18 cellular contexts compared by ENCODE assay signal in the genomic region with DNA sequence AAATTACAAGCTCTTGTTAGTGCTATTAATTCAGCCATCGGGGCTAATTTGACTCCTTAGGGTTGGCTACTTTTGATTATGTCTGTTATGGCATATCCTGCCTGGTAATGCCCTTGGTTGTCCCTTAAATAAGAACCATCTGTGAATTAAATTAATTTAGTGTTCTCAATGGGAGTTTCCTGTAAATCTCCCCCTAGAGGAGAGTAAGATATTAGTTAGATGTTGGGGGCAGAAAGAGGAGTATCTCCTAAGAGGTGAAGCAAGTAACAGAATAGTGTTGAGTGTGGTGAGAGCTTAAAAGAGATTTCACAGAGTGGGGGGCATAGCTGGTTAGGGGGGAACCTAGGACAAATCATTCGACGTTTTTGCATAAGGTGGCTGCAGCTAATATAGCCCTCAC.
DNase-seq lines count a peak whose midpoint lies in the region; ATAC-seq, FAIRE-seq and TF ChIP-seq lines count a peak whose summit lies in the region.
"Had no signal": no experiment of that assay in that cellular context is flagged by ENCODE, and none has a peak within 500 bp of the region (broad histone marks: within the 10 kb centered on the region; RNA-seq: fewer than 3 reads in every experiment).

No MANE protein-coding gene starts in this region.

- H3K4me1 Mint-ChIP-seq in progenitor cell of endocrine pancreas (ENCODE audit: low read depth), result no peaks in the 10 kb centered on the region
- H3K4me1 Mint-ChIP-seq: B cell had no signal

- no peak overlapping the region for H3K9ac ChIP-seq in Karpas-422 (ENCODE audit: low read length)

- FAIRE-seq in HTR-8/SVneo (lab: Jason Lieb, UNC), result no peak

- no peaks in the 10 kb centered on the region for H3K27me3 Mint-ChIP-seq in progenitor cell of endocrine pancreas
- H3K27me3 Mint-ChIP-seq: B cell had no signal

- no peak overlapping the region for H3K4me2 ChIP-seq in Karpas-422 (ENCODE audit: low read depth, low read length, poor library complexity, severe bottlenecking)

- DNase-seq in Karpas-422 (peak; percentile 51), RWPE2 (ENCODE audit: low spot score) (no peak), iPS-NIHi11 (ENCODE audit: low spot score) (peak; percentile 7), progenitor cell of endocrine pancreas (ENCODE audit: low spot score, unreplicated experiment) (no peak), HTR-8/SVneo (ENCODE audit: insufficient read length, low spot score) (no peak), ACHN (no peak), NCI-H2107 treated with DMSO at 0.1 percent for 48 hours (lab: John Stamatoyannopoulos, UW; ENCODE audit: unreplicated experiment) (no peak)
- DNase-seq: CD8-positive, alpha-beta T cell; EL; HCEC 1CT; KBM-7; NCI-H1092 treated with DMSO at 0.1 percent for 48 hours; NCI-H1694 treated with DMSO at 0.1 percent for 48 hours; NCI-H2171 treated with DMSO at 0.1 percent for 48 hours; NCI-H82; T-helper 1 cell had no signal

- TF ChIP-seq CTCF in C4-2B (conservative IDR thresholded peaks at IDR 0.05) (peak; percentile 40), RWPE2 (IDR thresholded peaks at IDR 0.05; ENCODE audit: poor library complexity, severe bottlenecking) (peak; percentile 12), progenitor cell of endocrine pancreas (IDR thresholded peaks at IDR 0.05; ENCODE audit: unreplicated experiment) (no peak)

- peaks cover 4% of the 10 kb centered on the region for H3K9me3 Mint-ChIP-seq in progenitor cell of endocrine pancreas (ENCODE audit: low read depth)

- no peak for ATAC-seq in RWPE2 (ENCODE audit: low read depth)
- ATAC-seq: CD8-positive, alpha-beta T cell had no signal

- H3K4me3 ChIP-seq in Karpas-422 (ENCODE audit: low read length), result no peak overlapping the region
- no peak overlapping the region for H3K4me3 ChIP-seq in RWPE2 (ENCODE audit: severe bottlenecking)

- H3K36me3 ChIP-seq in Karpas-422 (ENCODE audit: insufficient read depth, low read length) (no peaks in the 10 kb centered on the region), RWPE2 (ENCODE audit: low read depth) (no peaks in the 10 kb centered on the region)

- H3K79me2 ChIP-seq in Karpas-422 (ENCODE audit: low read length), result no peaks in the 10 kb centered on the region

- in situ Hi-C loops in ACHN (cut with HindIII; ENCODE audit: low pct_ligation_motif_present, low pct_unique_long_range_greater_than_20kb, low sequenced_read_pairs), result no loop called here

- H3K27ac ChIP-seq in C4-2B (no peak overlapping the region), Karpas-422 (ENCODE audit: low read length) (no peak overlapping the region), RWPE2 (ENCODE audit: poor library complexity, severe bottlenecking) (no peak overlapping the region)

- H3K9me2 ChIP-seq in Karpas-422 (replicated peaks; ENCODE audit: insufficient read depth, low read length), result no peaks in the 10 kb centered on the region

- H3K4me3 Mint-ChIP-seq in progenitor cell of endocrine pancreas (ENCODE audit: low read depth), result no peak overlapping the region
- H3K4me3 Mint-ChIP-seq: B cell; CD8-positive, alpha-beta T cell had no signal

- H2AFZ ChIP-seq in Karpas-422 (ENCODE audit: low read length), result no peak overlapping the region

- H3K9me3 ChIP-seq in Karpas-422 (ENCODE audit: low read length) (peaks cover 70% of the 10 kb centered on the region), RWPE2 (ENCODE audit: severe bottlenecking) (no peaks in the 10 kb centered on the region)

- H3K36me3 Mint-ChIP-seq in progenitor cell of endocrine pancreas (ENCODE audit: insufficient read depth), result no peaks in the 10 kb centered on the region
- H3K36me3 Mint-ChIP-seq: CD8-positive, alpha-beta T cell had no signal

- no peaks in the 10 kb centered on the region for H4K20me1 ChIP-seq in Karpas-422 (ENCODE audit: insufficient read depth, low read depth, low read length)

- H3K27me3 ChIP-seq in Karpas-422 (ENCODE audit: low read length) (no peaks in the 10 kb centered on the region), RWPE2 (ENCODE audit: insufficient read depth, poor library complexity, severe bottlenecking) (no peaks in the 10 kb centered on the region)

- H3K4me1 ChIP-seq in Karpas-422 (ENCODE audit: low read length) (no peaks in the 10 kb centered on the region), RWPE2 (ENCODE audit: insufficient read depth, poor library complexity, severe bottlenecking) (no peaks in the 10 kb centered on the region)

- no peak overlapping the region for H3K27ac Mint-ChIP-seq in progenitor cell of endocrine pancreas
- H3K27ac Mint-ChIP-seq: B cell; CD8-positive, alpha-beta T cell had no signal

Comparison
In these comparisons a context has a peak if more than half of its experiments do, and no peak if none do; other contexts are left out.
1. DNase-seq: peak in Karpas-422 (single experiment) and iPS-NIHi11 (single experiment); none in RWPE2 (single experiment), progenitor cell of endocrine pancreas (single experiment), HTR-8/SVneo (single experiment), ACHN (single experiment) and NCI-H2107 treated with DMSO at 0.1 percent for 48 hours (single experiment).